In genomic region chr10:69896601-69897000, GRCh38 we compare ENCODE assay signal across 1 cellular context.
TF ChIP-seq lines count a peak whose summit lies in the region.

No MANE protein-coding gene starts in this region.

TF ChIP-seq in GM23338, 12 proteins besides CTCF, POLR2A, EP300 and RAD21 (continued from another document):
- TF ChIP-seq REST (IDR thresholded peaks at IDR 0.05; ENCODE audit: unreplicated experiment) (no peak), ZNF114 (CRISPR knock-in tag; IDR thresholded peaks at IDR 0.05) (no peak), ETS1 (IDR thresholded peaks at IDR 0.05) (no peak), NANOG (IDR thresholded peaks at IDR 0.05; ENCODE audit: borderline replicate concordance) (no peak), POLR2AphosphoS5 (IDR thresholded peaks at IDR 0.05; ENCODE audit: low read depth) (no peak), JUNB (IDR thresholded peaks at IDR 0.05; ENCODE audit: unreplicated experiment) (no peak), ZNF462 (CRISPR knock-in tag; IDR thresholded peaks at IDR 0.05) (no peak), EZH2 (IDR thresholded peaks at IDR 0.05; ENCODE audit: low read depth, unreplicated experiment) (no peak)
